In genomic region chr17:28743243-28744103, GRCh38 we compare ENCODE assay signal across 1 cellular context.
TF ChIP-seq lines count a peak whose summit lies in the region.

TSS of gene TRAF4 (plus strand) at chr17:28744011. CDS start at chr17:28744113, 102 bp downstream.

TF ChIP-seq in HepG2, 621 proteins besides CTCF, POLR2A, EP300 and RAD21 (continued from another document and continues in another):
- TF ChIP-seq, protein P1, sequence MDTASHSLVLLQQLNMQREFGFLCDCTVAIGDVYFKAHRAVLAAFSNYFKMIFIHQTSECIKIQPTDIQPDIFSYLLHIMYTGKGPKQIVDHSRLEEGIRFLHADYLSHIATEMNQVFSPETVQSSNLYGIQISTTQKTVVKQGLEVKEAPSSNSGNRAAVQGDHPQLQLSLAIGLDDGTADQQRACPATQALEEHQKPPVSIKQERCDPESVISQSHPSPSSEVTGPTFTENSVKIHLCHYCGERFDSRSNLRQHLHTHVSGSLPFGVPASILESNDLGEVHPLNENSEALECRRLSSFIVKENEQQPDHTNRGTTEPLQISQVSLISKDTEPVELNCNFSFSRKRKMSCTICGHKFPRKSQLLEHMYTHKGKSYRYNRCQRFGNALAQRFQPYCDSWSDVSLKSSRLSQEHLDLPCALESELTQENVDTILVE (CRISPR knock-in tag; IDR thresholded peaks at IDR 0.05), result 0 out of 2 replicates have a peak, but pooled peaks have one; percentile 10
- TF ChIP-seq ZNF883 (CRISPR knock-in tag; IDR thresholded peaks at IDR 0.05; ENCODE audit: not compliant biosample characterization), result no peak
- TF ChIP-seq KDM5B (CRISPR knock-in tag; IDR thresholded peaks at IDR 0.05; ENCODE audit: borderline replicate concordance), result peak; percentile 37; the same call in 1 of the 2 replicates
- TF ChIP-seq ZMAT5 (CRISPR knock-in tag; IDR thresholded peaks at IDR 0.05; ENCODE audit: borderline replicate concordance, low read depth), result no peak
- no peak for TF ChIP-seq ZNF354B (CRISPR knock-in tag; IDR thresholded peaks at IDR 0.05)
- no peak for TF ChIP-seq ETV6 (CRISPR knock-in tag; conservative IDR thresholded peaks at IDR 0.05)
- no peak for TF ChIP-seq GZF1 (CRISPR knock-in tag; IDR thresholded peaks at IDR 0.05)
- no peak for TF ChIP-seq ZNF414 (CRISPR knock-in tag; IDR thresholded peaks at IDR 0.05)
- no peak for TF ChIP-seq RELA (CRISPR knock-in tag; IDR thresholded peaks at IDR 0.05)
- TF ChIP-seq ZNF678 (CRISPR knock-in tag; IDR thresholded peaks at IDR 0.05), result peak; percentile 77; the same call in 1 of the 2 replicates
- TF ChIP-seq NKX3-1 (CRISPR knock-in tag; IDR thresholded peaks at IDR 0.05), result 0 out of 2 replicates have a peak, but pooled peaks have one; percentile 45
- TF ChIP-seq KLF12 (CRISPR knock-in tag; IDR thresholded peaks at IDR 0.05; ENCODE audit: borderline replicate concordance), result peak; percentile 88
- no peak for TF ChIP-seq SP1 (IDR thresholded peaks at IDR 0.05)
- no peak; the same call in none of the 2 replicates for TF ChIP-seq SP1 (CRISPR knock-in tag; IDR thresholded peaks at IDR 0.05)
- no peak for TF ChIP-seq ZNF577 (CRISPR knock-in tag; IDR thresholded peaks at IDR 0.05; ENCODE audit: borderline replicate concordance, low read depth)
- TF ChIP-seq, protein P2, sequence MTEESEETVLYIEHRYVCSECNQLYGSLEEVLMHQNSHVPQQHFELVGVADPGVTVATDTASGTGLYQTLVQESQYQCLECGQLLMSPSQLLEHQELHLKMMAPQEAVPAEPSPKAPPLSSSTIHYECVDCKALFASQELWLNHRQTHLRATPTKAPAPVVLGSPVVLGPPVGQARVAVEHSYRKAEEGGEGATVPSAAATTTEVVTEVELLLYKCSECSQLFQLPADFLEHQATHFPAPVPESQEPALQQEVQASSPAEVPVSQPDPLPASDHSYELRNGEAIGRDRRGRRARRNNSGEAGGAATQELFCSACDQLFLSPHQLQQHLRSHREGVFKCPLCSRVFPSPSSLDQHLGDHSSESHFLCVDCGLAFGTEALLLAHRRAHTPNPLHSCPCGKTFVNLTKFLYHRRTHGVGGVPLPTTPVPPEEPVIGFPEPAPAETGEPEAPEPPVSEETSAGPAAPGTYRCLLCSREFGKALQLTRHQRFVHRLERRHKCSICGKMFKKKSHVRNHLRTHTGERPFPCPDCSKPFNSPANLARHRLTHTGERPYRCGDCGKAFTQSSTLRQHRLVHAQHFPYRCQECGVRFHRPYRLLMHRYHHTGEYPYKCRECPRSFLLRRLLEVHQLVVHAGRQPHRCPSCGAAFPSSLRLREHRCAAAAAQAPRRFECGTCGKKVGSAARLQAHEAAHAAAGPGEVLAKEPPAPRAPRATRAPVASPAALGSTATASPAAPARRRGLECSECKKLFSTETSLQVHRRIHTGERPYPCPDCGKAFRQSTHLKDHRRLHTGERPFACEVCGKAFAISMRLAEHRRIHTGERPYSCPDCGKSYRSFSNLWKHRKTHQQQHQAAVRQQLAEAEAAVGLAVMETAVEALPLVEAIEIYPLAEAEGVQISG (CRISPR knock-in tag; IDR thresholded peaks at IDR 0.05), result no peak; the same call in 1 of the 2 replicates
- TF ChIP-seq ATF4 (CRISPR knock-in tag; IDR thresholded peaks at IDR 0.05), result peak in 1 of 2 experiments; percentile 16; a peak in 1 of 4 replicates
- no peak for TF ChIP-seq HMGA1 (CRISPR knock-in tag; conservative IDR thresholded peaks at IDR 0.05)
- 0 out of 2 replicates have a peak, but pooled peaks have one; percentile 35 for TF ChIP-seq ZNF205 (CRISPR knock-in tag; IDR thresholded peaks at IDR 0.05)
- no peak for TF ChIP-seq ZNF33A (CRISPR knock-in tag; IDR thresholded peaks at IDR 0.05; ENCODE audit: borderline replicate concordance)
- no peak for TF ChIP-seq TIGD3 (CRISPR knock-in tag; IDR thresholded peaks at IDR 0.05; ENCODE audit: borderline replicate concordance)
- TF ChIP-seq MAZ (IDR thresholded peaks at IDR 0.05; ENCODE audit: borderline replicate concordance, low read depth, low read length), result peak; percentile 15; the same call in 1 of the 2 replicates
- TF ChIP-seq MAZ (CRISPR knock-in tag; IDR thresholded peaks at IDR 0.05; ENCODE audit: low read depth), result peak; percentile 35; the same call in 1 of the 2 replicates
- TF ChIP-seq MIXL1 (CRISPR knock-in tag; IDR thresholded peaks at IDR 0.05), result no peak
- TF ChIP-seq MBD4 (IDR thresholded peaks at IDR 0.05; ENCODE audit: borderline replicate concordance, low read length), result no peak
- no peak for TF ChIP-seq HOXD1 (CRISPR knock-in tag; IDR thresholded peaks at IDR 0.05)
- TF ChIP-seq, protein P3, sequence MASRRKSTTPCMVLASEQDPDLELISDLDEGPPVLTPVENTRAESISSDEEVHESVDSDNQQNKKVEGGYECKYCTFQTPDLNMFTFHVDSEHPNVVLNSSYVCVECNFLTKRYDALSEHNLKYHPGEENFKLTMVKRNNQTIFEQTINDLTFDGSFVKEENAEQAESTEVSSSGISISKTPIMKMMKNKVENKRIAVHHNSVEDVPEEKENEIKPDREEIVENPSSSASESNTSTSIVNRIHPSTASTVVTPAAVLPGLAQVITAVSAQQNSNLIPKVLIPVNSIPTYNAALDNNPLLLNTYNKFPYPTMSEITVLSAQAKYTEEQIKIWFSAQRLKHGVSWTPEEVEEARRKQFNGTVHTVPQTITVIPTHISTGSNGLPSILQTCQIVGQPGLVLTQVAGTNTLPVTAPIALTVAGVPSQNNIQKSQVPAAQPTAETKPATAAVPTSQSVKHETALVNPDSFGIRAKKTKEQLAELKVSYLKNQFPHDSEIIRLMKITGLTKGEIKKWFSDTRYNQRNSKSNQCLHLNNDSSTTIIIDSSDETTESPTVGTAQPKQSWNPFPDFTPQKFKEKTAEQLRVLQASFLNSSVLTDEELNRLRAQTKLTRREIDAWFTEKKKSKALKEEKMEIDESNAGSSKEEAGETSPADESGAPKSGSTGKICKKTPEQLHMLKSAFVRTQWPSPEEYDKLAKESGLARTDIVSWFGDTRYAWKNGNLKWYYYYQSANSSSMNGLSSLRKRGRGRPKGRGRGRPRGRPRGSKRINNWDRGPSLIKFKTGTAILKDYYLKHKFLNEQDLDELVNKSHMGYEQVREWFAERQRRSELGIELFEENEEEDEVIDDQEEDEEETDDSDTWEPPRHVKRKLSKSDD (CRISPR knock-in tag; IDR thresholded peaks at IDR 0.05; ENCODE audit: low read depth), result no peak
- no peak for TF ChIP-seq ZNF567 (CRISPR knock-in tag; IDR thresholded peaks at IDR 0.05; ENCODE audit: borderline replicate concordance)
- 0 out of 2 replicates have a peak, but pooled peaks have one; percentile 4 for TF ChIP-seq TOPORS (CRISPR knock-in tag; IDR thresholded peaks at IDR 0.05)
- no peak for TF ChIP-seq PAF1 (CRISPR knock-in tag; IDR thresholded peaks at IDR 0.05)
- peak; percentile 66; the same call in 1 of the 2 replicates for TF ChIP-seq GABPB1 (CRISPR knock-in tag; IDR thresholded peaks at IDR 0.05)
- no peak for TF ChIP-seq SMARCE1 (IDR thresholded peaks at IDR 0.05; ENCODE audit: borderline replicate concordance)
- peak; percentile 0; the same call in 1 of the 2 replicates for TF ChIP-seq TOE1 (CRISPR knock-in tag; IDR thresholded peaks at IDR 0.05)
- no peak for TF ChIP-seq DMAP1 (CRISPR knock-in tag; IDR thresholded peaks at IDR 0.05)
- no peak for TF ChIP-seq ZNF644 (CRISPR knock-in tag; IDR thresholded peaks at IDR 0.05; ENCODE audit: low read depth)
- TF ChIP-seq ZNF124 (CRISPR knock-in tag; IDR thresholded peaks at IDR 0.05), result 0 out of 2 replicates have a peak, but pooled peaks have one; percentile 18
- no peak; a peak in 2 of 4 replicates for TF ChIP-seq KLF16 (CRISPR knock-in tag; IDR thresholded peaks at IDR 0.05)
- no peak for TF ChIP-seq XRCC5 (optimal IDR thresholded peaks at IDR 0.05; ENCODE audit: low read length)
- TF ChIP-seq ARID5B (CRISPR knock-in tag; IDR thresholded peaks at IDR 0.05), result no peak; the same call in 1 of the 2 replicates
- TF ChIP-seq ZNF282 (IDR thresholded peaks at IDR 0.05; ENCODE audit: partially characterized antibody), result no peak
- no peak for TF ChIP-seq GTF2F1 (IDR thresholded peaks at IDR 0.05; ENCODE audit: low read length)
- TF ChIP-seq POLR2G (IDR thresholded peaks at IDR 0.05; ENCODE audit: low read depth, low read length), result peak; percentile 63
- no peak for TF ChIP-seq ATF7 (IDR thresholded peaks at IDR 0.05)
- TF ChIP-seq ATF7 (CRISPR knock-in tag; IDR thresholded peaks at IDR 0.05), result no peak
- TF ChIP-seq, protein P4, sequence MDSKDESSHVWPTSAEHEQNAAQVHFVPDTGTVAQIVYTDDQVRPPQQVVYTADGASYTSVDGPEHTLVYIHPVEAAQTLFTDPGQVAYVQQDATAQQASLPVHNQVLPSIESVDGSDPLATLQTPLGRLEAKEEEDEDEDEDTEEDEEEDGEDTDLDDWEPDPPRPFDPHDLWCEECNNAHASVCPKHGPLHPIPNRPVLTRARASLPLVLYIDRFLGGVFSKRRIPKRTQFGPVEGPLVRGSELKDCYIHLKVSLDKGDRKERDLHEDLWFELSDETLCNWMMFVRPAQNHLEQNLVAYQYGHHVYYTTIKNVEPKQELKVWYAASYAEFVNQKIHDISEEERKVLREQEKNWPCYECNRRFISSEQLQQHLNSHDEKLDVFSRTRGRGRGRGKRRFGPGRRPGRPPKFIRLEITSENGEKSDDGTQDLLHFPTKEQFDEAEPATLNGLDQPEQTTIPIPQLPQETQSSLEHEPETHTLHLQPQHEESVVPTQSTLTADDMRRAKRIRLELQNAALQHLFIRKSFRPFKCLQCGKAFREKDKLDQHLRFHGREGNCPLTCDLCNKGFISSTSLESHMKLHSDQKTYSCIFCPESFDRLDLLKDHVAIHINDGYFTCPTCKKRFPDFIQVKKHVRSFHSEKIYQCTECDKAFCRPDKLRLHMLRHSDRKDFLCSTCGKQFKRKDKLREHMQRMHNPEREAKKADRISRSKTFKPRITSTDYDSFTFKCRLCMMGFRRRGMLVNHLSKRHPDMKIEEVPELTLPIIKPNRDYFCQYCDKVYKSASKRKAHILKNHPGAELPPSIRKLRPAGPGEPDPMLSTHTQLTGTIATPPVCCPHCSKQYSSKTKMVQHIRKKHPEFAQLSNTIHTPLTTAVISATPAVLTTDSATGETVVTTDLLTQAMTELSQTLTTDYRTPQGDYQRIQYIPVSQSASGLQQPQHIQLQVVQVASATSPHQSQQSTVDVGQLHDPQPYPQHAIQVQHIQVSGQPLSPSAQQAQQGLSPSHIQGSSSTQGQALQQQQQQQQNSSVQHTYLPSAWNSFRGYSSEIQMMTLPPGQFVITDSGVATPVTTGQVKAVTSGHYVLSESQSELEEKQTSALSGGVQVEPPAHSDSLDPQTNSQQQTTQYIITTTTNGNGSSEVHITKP (CRISPR knock-in tag; IDR thresholded peaks at IDR 0.05; ENCODE audit: low read depth), result no peak
- TF ChIP-seq ZNF607 (CRISPR knock-in tag; IDR thresholded peaks at IDR 0.05; ENCODE audit: borderline replicate concordance), result 0 out of 2 replicates have a peak, but pooled peaks have one; percentile 40
- TF ChIP-seq SMARCC2 (IDR thresholded peaks at IDR 0.05), result no peak
